ENCODE assay signal across 1 cellular context in genomic region chr1:204446413-204447111, GRCh38.
A peak's percentile ranks its signal among the peaks of the same experiment; 100 is the strongest.
TF ChIP-seq lines count a peak whose summit lies in the region.

No MANE protein-coding gene starts in this region.

TF ChIP-seq in HepG2, 621 proteins besides CTCF, POLR2A, EP300 and RAD21:
- TF ChIP-seq HNRNPL (IDR thresholded peaks at IDR 0.05; ENCODE audit: low read depth, low read length) (peak; percentile 81), ZSCAN29 (CRISPR knock-in tag; conservative IDR thresholded peaks at IDR 0.05) (no peak), ATF4 (CRISPR knock-in tag; IDR thresholded peaks at IDR 0.05) (no peak), NFYB (CRISPR knock-in tag; IDR thresholded peaks at IDR 0.05) (no peak), ZNF12 (CRISPR knock-in tag; IDR thresholded peaks at IDR 0.05) (no peak), ETS1 (CRISPR knock-in tag; IDR thresholded peaks at IDR 0.05) (no peak), UBTF (CRISPR knock-in tag; IDR thresholded peaks at IDR 0.05) (peak; percentile 32; the same call in 1 of the 2 replicates), SMC3 (IDR thresholded peaks at IDR 0.05; ENCODE audit: low read length) (peak; percentile 75), MEIS1 (CRISPR knock-in tag; IDR thresholded peaks at IDR 0.05; ENCODE audit: borderline replicate concordance) (no peak), HOXA5 (CRISPR knock-in tag; IDR thresholded peaks at IDR 0.05) (no peak), HDAC2 (CRISPR knock-in tag; IDR thresholded peaks at IDR 0.05) (no peak), SP4 (CRISPR knock-in tag; IDR thresholded peaks at IDR 0.05) (peak; percentile 45; the same call in 1 of the 2 replicates), ZNF180 (CRISPR knock-in tag; IDR thresholded peaks at IDR 0.05; ENCODE audit: borderline replicate concordance, low read depth) (no peak), SUZ12 (IDR thresholded peaks at IDR 0.05; ENCODE audit: low read depth, low read length) (no peak), FOSL1 (CRISPR knock-in tag; IDR thresholded peaks at IDR 0.05; ENCODE audit: borderline replicate concordance) (no peak), MIER2 (CRISPR knock-in tag; IDR thresholded peaks at IDR 0.05) (no peak), STAG1 (CRISPR knock-in tag; IDR thresholded peaks at IDR 0.05) (peak; percentile 83), TFAP4 (IDR thresholded peaks at IDR 0.05; ENCODE audit: borderline replicate concordance, low read depth) (peak; percentile 12; the same call in 1 of the 2 replicates), HIC2 (CRISPR knock-in tag; IDR thresholded peaks at IDR 0.05; ENCODE audit: low read depth) (0 out of 2 replicates have a peak, but pooled peaks have one; percentile 27), ZBTB43 (CRISPR knock-in tag; conservative IDR thresholded peaks at IDR 0.05) (no peak), TSC22D2 (CRISPR knock-in tag; IDR thresholded peaks at IDR 0.05; ENCODE audit: borderline replicate concordance) (no peak), ZNF574 (CRISPR knock-in tag; IDR thresholded peaks at IDR 0.05) (0 out of 2 replicates have a peak, but pooled peaks have one; percentile 10), ZNF605 (CRISPR knock-in tag; IDR thresholded peaks at IDR 0.05) (no peak), NR0B2 (CRISPR knock-in tag; IDR thresholded peaks at IDR 0.05) (no peak), FOXA1 (IDR thresholded peaks at IDR 0.05) (no peak), FOXA1 (CRISPR knock-in tag; IDR thresholded peaks at IDR 0.05) (no peak), MIXL1 (CRISPR knock-in tag; IDR thresholded peaks at IDR 0.05) (no peak), IRF9 (CRISPR knock-in tag; IDR thresholded peaks at IDR 0.05; ENCODE audit: borderline replicate concordance) (peak; percentile 31; the same call in 1 of the 2 replicates), ZNF687 (CRISPR knock-in tag; IDR thresholded peaks at IDR 0.05) (peak; percentile 40)
